Comparison of ENCODE assay signal across 32 cellular contexts in the genomic region with DNA sequence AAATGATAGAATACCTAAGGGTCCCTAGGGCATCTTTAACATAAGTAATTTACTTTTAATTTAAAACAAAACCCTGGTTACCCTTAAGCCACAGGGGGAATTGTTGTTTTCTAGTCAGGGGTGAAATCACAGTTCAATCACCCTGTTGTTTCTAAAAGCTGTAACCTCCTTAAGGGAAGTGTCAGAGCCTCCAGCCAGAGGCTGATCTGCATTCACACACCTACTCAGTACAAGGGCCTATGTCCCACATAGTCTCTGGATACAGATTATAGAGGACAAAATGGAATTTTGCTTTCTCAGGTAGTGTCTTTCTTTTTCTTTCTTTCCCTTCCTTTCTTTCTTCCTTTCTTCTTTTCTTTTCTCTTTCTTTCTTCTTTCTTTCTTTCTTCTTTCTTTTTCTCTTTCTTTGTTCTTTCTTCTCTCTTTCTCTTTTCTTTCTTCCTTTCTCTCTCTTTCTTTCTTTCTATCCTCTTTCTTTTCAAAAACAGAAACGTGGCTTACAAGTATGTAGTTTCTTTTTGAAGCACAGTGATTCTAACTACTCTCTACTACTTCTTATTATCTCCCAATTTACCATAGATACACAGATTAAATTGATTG. TPM values are rescaled to one million over a fixed set of nuclear protein-coding genes. Genes with fewer than 3 reads are reported as not detected.
"Had no signal": no experiment of that assay in that cellular context is flagged by ENCODE, and none has a peak within 500 bp of the region (broad histone marks: within the 10 kb centered on the region; RNA-seq: fewer than 3 reads in every experiment).

No MANE protein-coding gene starts in this region.

- H3K27me3 Mint-ChIP-seq: activated T-cell treated with anti-CD3 and anti-CD28 coated beads, Interleukin-2, amount 50 U/mL, for 24 hours; brain; central memory CD8-positive, alpha-beta T cell had no signal

- FAIRE-seq: astrocyte had no signal

- H3K27ac ChIP-seq: KMS-11, SK-N-MC, WERI-Rb-1 had no signal

- H3K9ac ChIP-seq: KMS-11 had no signal

- H3K4me1 Mint-ChIP-seq: central memory CD8-positive, alpha-beta T cell had no signal

- H3K27ac Mint-ChIP-seq: activated CD8-positive, alpha-beta T cell treated with anti-CD3 and anti-CD28 coated beads, Interleukin-2, amount 10 ng/mL, durations not matched to agents 7 days and 5 days; activated naive CD4-positive, alpha-beta T cell treated with anti-CD3 and anti-CD28 coated beads, Interleukin-2, amount 50 U/mL, for 72 hours; activated naive CD8-positive, alpha-beta T cell treated with anti-CD3 and anti-CD28 coated beads, Interleukin-2, amount 50 U/mL, for 24 hours; activated T-cell treated with anti-CD3 and anti-CD28 coated beads, Interleukin-2, amount 50 U/mL, for 24 hours; brain had no signal

- ATAC-seq: activated CD4-positive, CD25-positive, alpha-beta regulatory T cell treated with anti-CD3 and anti-CD28 coated beads, Interleukin-2, amount 50 U/mL, for 24 hours; activated CD8-positive, alpha-beta T cell treated with anti-CD3 and anti-CD28 coated beads, Interleukin-2, amount 10 ng/mL, durations not matched to agents 7 days and 5 days; activated naive CD4-positive, alpha-beta T cell treated with anti-CD3 and anti-CD28 coated beads, Interleukin-2, amount 50 U/mL, for 72 hours; activated naive CD8-positive, alpha-beta T cell treated with anti-CD3 and anti-CD28 coated beads, Interleukin-2, amount 50 U/mL, for 24 hours; Panc1; Right ventricle myocardium inferior had no signal

- H3K36me3 ChIP-seq: WERI-Rb-1 had no signal

- H3K4me3 Mint-ChIP-seq: activated CD8-positive, alpha-beta T cell treated with anti-CD3 and anti-CD28 coated beads, Interleukin-2, amount 10 ng/mL, durations not matched to agents 7 days and 5 days; activated naive CD8-positive, alpha-beta T cell treated with anti-CD3 and anti-CD28 coated beads, Interleukin-2, amount 50 U/mL, for 24 hours; activated T-cell treated with anti-CD3 and anti-CD28 coated beads, Interleukin-2, amount 50 U/mL, for 24 hours; brain; central memory CD8-positive, alpha-beta T cell had no signal

- H3K4me2 ChIP-seq: KMS-11 had no signal

- DNase-seq: activated CD4-positive, alpha-beta T cell treated with anti-CD3 and anti-CD28 coated beads for 4 hours; activated CD4-positive, alpha-beta T cell treated with anti-CD3 and anti-CD28 coated beads, Interleukin-2, amount 50 U/mL, for 4 hours; activated CD8-positive, alpha-beta memory T cell treated with anti-CD3 and anti-CD28 coated beads, Interleukin-2, amount 50 U/mL, for 48 hours; activated CD8-positive, alpha-beta T cell treated with anti-CD3 and anti-CD28 coated beads, Interleukin-2, amount 10 ng/mL, durations not matched to agents 7 days and 5 days; activated effector memory CD4-positive, alpha-beta T cell treated with anti-CD3 and anti-CD28 coated beads, Interleukin-2, amount 50 U/mL, for 16 hours; activated naive CD4-positive, alpha-beta T cell treated with Interleukin-2 at 50 U/mL for 16 hours; activated naive CD8-positive, alpha-beta T cell treated with anti-CD3 and anti-CD28 coated beads, Interleukin-2, amount 50 U/mL, for 24 hours; activated T-cell treated with anti-CD3 and anti-CD28 coated beads, Interleukin-2, amount 50 U/mL, for 24 hours; amniotic stem cell; NCI-H1092; NCI-H1417; NCI-H1930; NCI-H2107; NCI-H2171 treated with DMSO at 0.1 percent for 48 hours; NCI-H345; NCI-H510A; NCI-H526 treated with DMSO at 0.1 percent for 48 hours; NK-92 treated with Interleukin-12 subunit alpha and Interleukin-12 subunit beta, amount 100 ng/mL, for 24 hours; OCI-M1; RPMI8226; T-helper 1 cell; WERI-Rb-1 had no signal

- H3K4me3 ChIP-seq: SK-N-MC had no signal

- H3K9me3 Mint-ChIP-seq: activated naive CD4-positive, alpha-beta T cell treated with anti-CD3 and anti-CD28 coated beads, Interleukin-2, amount 50 U/mL, for 72 hours; activated naive CD8-positive, alpha-beta T cell treated with anti-CD3 and anti-CD28 coated beads, Interleukin-2, amount 50 U/mL, for 24 hours; activated T-cell treated with anti-CD3 and anti-CD28 coated beads, Interleukin-2, amount 50 U/mL, for 24 hours; brain; central memory CD8-positive, alpha-beta T cell had no signal

- H3K36me3 Mint-ChIP-seq: activated naive CD4-positive, alpha-beta T cell treated with anti-CD3 and anti-CD28 coated beads, Interleukin-2, amount 50 U/mL, for 72 hours; brain had no signal

RNA-seq across cellular contexts. Expression of gene BMPR1B, which starts 31.1 kb away (rescaled TPM):
- total RNA-seq: activated CD8-positive, alpha-beta T cell treated with anti-CD3 and anti-CD28 coated beads, Interleukin-2, amount 10 ng/mL, durations not matched to agents 7 days and 5 days; activated naive CD4-positive, alpha-beta T cell treated with anti-CD3 and anti-CD28 coated beads, Interleukin-2, amount 50 U/mL, for 72 hours; T-helper 2 cell treated with Interferon-gamma antibody and Interleukin-4, amounts not matched to agents 100 ng/mL and 5 ng/mL, for 36 hours had no signal
